ENCODE assay signal across 8 cellular contexts in genomic region chr12:108618079-108618952, GRCh38. TPM values are rescaled to one million over a fixed set of nuclear protein-coding genes. Genes with fewer than 3 reads are reported as not detected.
DNase-seq lines count a peak whose midpoint lies in the region; ATAC-seq and TF ChIP-seq lines count a peak whose summit lies in the region.

No MANE protein-coding gene starts in this region.

- H3K27me3 ChIP-seq in hepatocyte: no peaks in the 10 kb centered on the region

- no peaks in the 10 kb centered on the region for H3K79me2 ChIP-seq in hepatocyte

- no peak overlapping the region for H3K27ac ChIP-seq in hepatocyte

- H2AFZ ChIP-seq in hepatocyte: no peak overlapping the region

- H3K4me1 ChIP-seq in hepatocyte (ENCODE audit: insufficient read depth): no peaks in the 10 kb centered on the region

- peak; percentile 41 for ATAC-seq in HG02588 (IDR thresholded peaks at IDR 0.05; ENCODE audit: unreplicated experiment)
- ATAC-seq in GM21717 (IDR thresholded peaks at IDR 0.05; ENCODE audit: unreplicated experiment): no peak

- no peaks in the 10 kb centered on the region for H3K9me2 ChIP-seq in hepatocyte (replicated peaks; ENCODE audit: insufficient read depth)

- H3K4me2 ChIP-seq in hepatocyte: no peak overlapping the region

- DNase-seq in ELF-1 (ENCODE audit: low read depth, low spot score) (peak; percentile 93), NCI-H2081 (lab: John Stamatoyannopoulos, UW) (peak; percentile 75 to 78), T1000 (lab: John Stamatoyannopoulos, UW) (peak; percentile 63), astrocyte of the hippocampus (ENCODE audit: low read depth, low spot score) (peak; percentile 93), hepatocyte (ENCODE audit: low spot score) (peak; percentile 94), skeletal muscle cell (ENCODE audit: low read depth) (peak; percentile 57)

- H3K9me3 ChIP-seq in hepatocyte (ENCODE audit: low read depth): no peaks in the 10 kb centered on the region

- no peaks in the 10 kb centered on the region for H3K36me3 ChIP-seq in hepatocyte (replicated peaks; ENCODE audit: insufficient read depth, low read depth)

- TF ChIP-seq CTCF in hepatocyte (IDR thresholded peaks at IDR 0.05; ENCODE audit: poor library complexity): peak; percentile 97

- WGBS in hepatocyte (ENCODE audit: low lambda C conversion rate, missing lambda C conversion rate): 16% methylated on average over 16 of the region's 16 CpGs

- no peaks in the 10 kb centered on the region for H4K20me1 ChIP-seq in hepatocyte (ENCODE audit: insufficient read depth, poor library complexity, severe bottlenecking)

- no peak overlapping the region for H3K4me3 ChIP-seq in hepatocyte
- no peak overlapping the region for H3K4me3 ChIP-seq in skeletal muscle cell (ENCODE audit: low read depth, low read length)

RNA-seq across cellular contexts. Expression of gene SELPLG, which starts 15.4 kb away (rescaled TPM):
- total RNA-seq in hepatocyte: 0.37 and 0.72 TPM in 2 replicates
- 1.5 and 1.8 TPM in 2 replicates for polyA plus RNA-seq in hepatocyte

RNA-seq across cellular contexts. Expression of gene TMEM119, which starts 20.4 kb away (rescaled TPM):
- total RNA-seq in hepatocyte: 69.7 and 70.1 TPM in 2 replicates
- 54.4 and 59.6 TPM in 2 replicates for polyA plus RNA-seq in hepatocyte

RNA-seq across cellular contexts. Expression of gene ISCU, which starts 55.9 kb away (rescaled TPM):
- total RNA-seq in hepatocyte: 107 and 116 TPM in 2 replicates
- 149 and 169 TPM in 2 replicates for polyA plus RNA-seq in hepatocyte

RNA-seq across cellular contexts. Expression of gene SART3, which starts 57.3 kb away (rescaled TPM):
- total RNA-seq in hepatocyte: 41.0 and 60.4 TPM in 2 replicates
- 20.0 and 25.0 TPM in 2 replicates for polyA plus RNA-seq in hepatocyte
